In the genomic region with DNA sequence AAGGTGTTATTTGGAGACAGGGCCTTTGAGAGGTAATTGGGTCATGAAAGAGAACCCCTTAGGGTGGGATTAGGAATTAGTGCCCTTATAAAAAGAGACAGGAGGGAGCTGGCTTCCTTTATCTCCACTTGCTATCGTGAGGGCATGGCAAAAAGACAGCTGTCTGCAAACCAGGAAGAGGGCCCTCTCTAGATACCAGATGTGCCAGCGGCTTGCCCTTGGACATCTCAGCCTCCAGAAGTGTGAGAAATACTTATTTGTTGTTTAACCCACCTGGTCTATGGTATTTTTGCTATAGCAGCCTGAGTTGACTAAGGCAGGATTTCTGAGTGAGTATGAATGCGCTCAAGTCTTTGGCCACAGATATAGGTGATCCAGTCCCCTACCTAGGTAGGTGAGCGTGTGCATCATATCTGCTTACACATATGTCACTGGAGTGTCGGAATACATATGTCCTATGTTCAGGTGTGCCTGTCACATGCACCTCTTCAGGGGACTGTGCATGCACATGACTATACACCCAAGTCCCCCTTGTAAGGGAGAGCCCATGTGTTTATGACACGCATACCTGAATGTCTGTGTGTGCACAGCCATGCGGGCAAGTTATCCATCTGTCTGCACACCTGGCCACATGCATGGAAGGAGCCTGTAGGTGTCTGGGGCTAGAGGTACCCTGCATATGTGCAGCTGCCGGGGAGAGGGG, we compare ENCODE assay signal across 13 cellular contexts. TPM values are rescaled to one million over a fixed set of nuclear protein-coding genes. Genes with fewer than 3 reads are reported as not detected.
A peak's percentile ranks its signal among the peaks of the same experiment; 100 is the strongest.
DNase-seq lines count a peak whose midpoint lies in the region; ATAC-seq, FAIRE-seq and TF ChIP-seq lines count a peak whose summit lies in the region.
"Had no signal": no experiment of that assay in that cellular context is flagged by ENCODE, and none has a peak within 500 bp of the region (broad histone marks: within the 10 kb centered on the region; RNA-seq: fewer than 3 reads in every experiment).

No MANE protein-coding gene starts in this region.

- no peak overlapping the region for H3K4me2 ChIP-seq in osteoblast (ENCODE audit: insufficient read depth, low read length)

- H3K9me3 Mint-ChIP-seq in CD4-positive, alpha-beta T cell: no peaks in the 10 kb centered on the region

- DNase-seq in CD4-positive, alpha-beta T cell: no peak
- DNase-seq in T-helper 17 cell (no peak), kidney (peak; percentile 2), DMS153 treated with DMSO at 0.1 percent for 48 hours (lab: John Stamatoyannopoulos, UW; ENCODE audit: unreplicated experiment) (no peak), EL (no peak), osteoblast (ENCODE audit: insufficient read length, low spot score, missing footprints) (no peak)
- DNase-seq: NCI-H1930 had no signal

- no peaks in the 10 kb centered on the region for H4K20me1 ChIP-seq in osteoblast (ENCODE audit: insufficient read depth, low read length)

- peaks cover 24% of the 10 kb centered on the region for H3K36me3 Mint-ChIP-seq in CD4-positive, alpha-beta T cell (ENCODE audit: low read depth)
- H3K36me3 Mint-ChIP-seq in T-helper 17 cell (ENCODE audit: low read depth): peaks cover 8% of the 10 kb centered on the region

- H3K4me3 ChIP-seq in kidney (ENCODE audit: low read length in 2 of 2) (no peak overlapping the region), osteoblast (ENCODE audit: insufficient read depth, low read length) (no peak overlapping the region)
- H3K4me3 ChIP-seq: cardiac muscle cell, HAP-1 had no signal

- TF ChIP-seq CTCF in CD4-positive, alpha-beta T cell (IDR thresholded peaks at IDR 0.05): no peak
- TF ChIP-seq CTCF in kidney (IDR thresholded peaks at IDR 0.05; ENCODE audit: borderline replicate concordance, extremely low read depth, insufficient read depth) (no peak), osteoblast (IDR thresholded peaks at IDR 0.05; ENCODE audit: extremely low read depth, low read depth, low read length) (no peak)

- H3K27me3 ChIP-seq in CD4-positive, alpha-beta T cell (ENCODE audit: control insufficient read depth, insufficient read depth, low read length): no peaks in the 10 kb centered on the region
- peaks cover 10% of the 10 kb centered on the region for H3K27me3 ChIP-seq in osteoblast (ENCODE audit: insufficient read depth, low read length)
- H3K27me3 ChIP-seq: cardiac muscle cell, vagina had no signal

- no peaks in the 10 kb centered on the region for H3K9me3 ChIP-seq in CD4-positive, alpha-beta T cell (ENCODE audit: control insufficient read depth, low read length)
- H3K9me3 ChIP-seq in T-helper 17 cell (ENCODE audit: control insufficient read depth, low read length, poor library complexity, severe bottlenecking) (no peaks in the 10 kb centered on the region), kidney (ENCODE audit: control insufficient read depth in 1 of 2, low read length in 2 of 2) (no peaks in the 10 kb centered on the region), osteoblast (ENCODE audit: low read depth, low read length) (no peaks in the 10 kb centered on the region)
- H3K9me3 ChIP-seq: psoas muscle, vagina had no signal

- POLR2A ChIA-PET in CD4-positive, alpha-beta T cell (lab: Charles Lee): interaction anchor here (0.9 to 6.2 kb wide), 6 partner anchors 14 to 87 kb away, joined by 3 to 51 read pairs (median 4); a partner anchor contains a TSS

- H2AFZ ChIP-seq in osteoblast (ENCODE audit: low read length): no peak overlapping the region

- intact Hi-C loops in CD4-positive, alpha-beta T cell (cut with DNase I, micrococcal nuclease): loop anchor here (5.0 to 10.0 kb wide), 2 partner anchors 45 to 972 kb away; a partner anchor contains a TSS
- intact Hi-C loops in kidney (cut with DNase I): no loop called here

- H3K4me1 ChIP-seq in kidney (ENCODE audit: control insufficient read depth in 1 of 2, insufficient read depth in 1 of 2, low read depth in 1 of 2, low read length in 2 of 2) (peaks cover 0 to 13% of the 10 kb centered on the region in 2 donors), osteoblast (ENCODE audit: insufficient read depth, low read length) (peaks cover 10% of the 10 kb centered on the region)
- H3K4me1 ChIP-seq: HAP-1 had no signal

- FAIRE-seq in kidney (lab: Jason Lieb, UNC): no peak

- peak overlapping the region; percentile 82 for H3K27ac Mint-ChIP-seq in CD4-positive, alpha-beta T cell
- H3K27ac Mint-ChIP-seq in T-helper 17 cell: peak overlapping the region; percentile 95

- ATAC-seq in CD4-positive, alpha-beta T cell (ENCODE audit: poor library complexity): peak; percentile 18
- ATAC-seq in GM21390 (IDR thresholded peaks at IDR 0.05; ENCODE audit: unreplicated experiment) (peak; percentile 6), T-helper 17 cell (peak; percentile 8), GM18520 (IDR thresholded peaks at IDR 0.05; ENCODE audit: unreplicated experiment) (no peak)

- H3K4me1 Mint-ChIP-seq in CD4-positive, alpha-beta T cell (ENCODE audit: low read depth): peaks cover 77% of the 10 kb centered on the region
- peaks cover 46% of the 10 kb centered on the region for H3K4me1 Mint-ChIP-seq in T-helper 17 cell

- H3K9ac ChIP-seq in kidney (ENCODE audit: low read length in 2 of 2): no peak overlapping the region

- H3K27me3 Mint-ChIP-seq in CD4-positive, alpha-beta T cell: no peaks in the 10 kb centered on the region
- H3K27me3 Mint-ChIP-seq in T-helper 17 cell: no peaks in the 10 kb centered on the region

- H3K4me3 Mint-ChIP-seq in CD4-positive, alpha-beta T cell: peak overlapping the region; percentile 82
- peak overlapping the region; percentile 96 for H3K4me3 Mint-ChIP-seq in T-helper 17 cell

- H3K79me2 ChIP-seq in osteoblast (ENCODE audit: insufficient read depth, low read length): no peaks in the 10 kb centered on the region

- CTCF ChIA-PET in CD4-positive, alpha-beta T cell (lab: Charles Lee): interaction anchor here (1.6 to 5.0 kb wide), 3 partner anchors 13 to 99 kb away, joined by 5 to 31 read pairs (median 9); no protein-coding TSS in a partner anchor

- no peaks in the 10 kb centered on the region for H3K36me3 ChIP-seq in kidney (ENCODE audit: control insufficient read depth in 1 of 2, insufficient read depth in 2 of 2, low read length in 2 of 2)
- no peaks in the 10 kb centered on the region for H3K36me3 ChIP-seq in osteoblast (ENCODE audit: insufficient read depth, low read length)
- H3K36me3 ChIP-seq: cardiac muscle cell, HAP-1, vagina had no signal

- H3K27ac ChIP-seq in CD4-positive, alpha-beta T cell (ENCODE audit: low read depth, low read length): peak overlapping the region; percentile 80
- H3K27ac ChIP-seq in kidney (ENCODE audit: low read depth in 2 of 2, low read length in 2 of 2): no peak overlapping the region
- no peak overlapping the region for H3K27ac ChIP-seq in osteoblast (ENCODE audit: low read depth, low read length)
- H3K27ac ChIP-seq: cardiac muscle cell, psoas muscle, vagina had no signal

RNA-seq across cellular contexts. Expression of a gene that starts 0.8 kb away (rescaled TPM):
- total RNA-seq in CD4-positive, alpha-beta T cell: 10 to 100 TPM; 34.7 to 35.3 TPM
- total RNA-seq in T-helper 17 cell (100 to 1,000 TPM in 1 of 2 donors, 10 to 100 TPM in 1; 76.7 to 110 TPM), kidney (28.4 TPM), osteoblast (7.4 and 9.4 TPM in 2 replicates)
- 56.3 TPM for polyA plus RNA-seq in kidney (ENCODE audit: insufficient read depth, low read depth, low replicate concordance)

RNA-seq across cellular contexts. Expression of a gene that starts 5.4 kb away (rescaled TPM):
- total RNA-seq in CD4-positive, alpha-beta T cell: 10 to 100 TPM; 54.5 to 55.6 TPM
- total RNA-seq in T-helper 17 cell (10 to 100 TPM; 75.5 to 89.8 TPM), kidney (137 TPM), osteoblast (295 and 356 TPM in 2 replicates)
- polyA plus RNA-seq in kidney (ENCODE audit: insufficient read depth, low read depth, low replicate concordance): 190 TPM

RNA-seq across cellular contexts. Expression of a gene that starts 27.3 kb away (rescaled TPM):
- not detected for total RNA-seq in CD4-positive, alpha-beta T cell
- total RNA-seq in T-helper 17 cell: under 1 TPM; 0.31 to 0.40 TPM
- total RNA-seq in kidney: 0.91 TPM
- polyA plus RNA-seq in kidney (ENCODE audit: insufficient read depth, low read depth, low replicate concordance): 211 TPM
- not detected in 2 replicates for total RNA-seq in osteoblast
- total RNA-seq: cardiac muscle cell, psoas muscle, vagina had no signal
- polyA plus RNA-seq: cardiac muscle cell, psoas muscle had no signal

RNA-seq across cellular contexts. Expression of a gene that starts 43.6 kb away (rescaled TPM):
- not detected for total RNA-seq in CD4-positive, alpha-beta T cell
- total RNA-seq in T-helper 17 cell (not detected), kidney (not detected), osteoblast (not detected in 2 replicates)
- polyA plus RNA-seq in kidney (ENCODE audit: insufficient read depth, low read depth, low replicate concordance): not detected
- total RNA-seq: cardiac muscle cell, psoas muscle, vagina had no signal
- polyA plus RNA-seq: cardiac muscle cell, psoas muscle had no signal

RNA-seq across cellular contexts. Expression of a gene that starts 45.2 kb away (rescaled TPM):
- 1 to 10 TPM; 5.8 to 7.5 TPM for total RNA-seq in CD4-positive, alpha-beta T cell
- total RNA-seq in T-helper 17 cell (10 to 100 TPM in 1 of 2 donors, 1 to 10 TPM in 1; 8.7 to 11.8 TPM), kidney (6.6 TPM), osteoblast (2.7 and 3.3 TPM in 2 replicates)
- polyA plus RNA-seq in kidney (ENCODE audit: insufficient read depth, low read depth, low replicate concordance): 4.9 TPM
